9 cellular contexts compared by ENCODE assay signal in the genomic region with DNA sequence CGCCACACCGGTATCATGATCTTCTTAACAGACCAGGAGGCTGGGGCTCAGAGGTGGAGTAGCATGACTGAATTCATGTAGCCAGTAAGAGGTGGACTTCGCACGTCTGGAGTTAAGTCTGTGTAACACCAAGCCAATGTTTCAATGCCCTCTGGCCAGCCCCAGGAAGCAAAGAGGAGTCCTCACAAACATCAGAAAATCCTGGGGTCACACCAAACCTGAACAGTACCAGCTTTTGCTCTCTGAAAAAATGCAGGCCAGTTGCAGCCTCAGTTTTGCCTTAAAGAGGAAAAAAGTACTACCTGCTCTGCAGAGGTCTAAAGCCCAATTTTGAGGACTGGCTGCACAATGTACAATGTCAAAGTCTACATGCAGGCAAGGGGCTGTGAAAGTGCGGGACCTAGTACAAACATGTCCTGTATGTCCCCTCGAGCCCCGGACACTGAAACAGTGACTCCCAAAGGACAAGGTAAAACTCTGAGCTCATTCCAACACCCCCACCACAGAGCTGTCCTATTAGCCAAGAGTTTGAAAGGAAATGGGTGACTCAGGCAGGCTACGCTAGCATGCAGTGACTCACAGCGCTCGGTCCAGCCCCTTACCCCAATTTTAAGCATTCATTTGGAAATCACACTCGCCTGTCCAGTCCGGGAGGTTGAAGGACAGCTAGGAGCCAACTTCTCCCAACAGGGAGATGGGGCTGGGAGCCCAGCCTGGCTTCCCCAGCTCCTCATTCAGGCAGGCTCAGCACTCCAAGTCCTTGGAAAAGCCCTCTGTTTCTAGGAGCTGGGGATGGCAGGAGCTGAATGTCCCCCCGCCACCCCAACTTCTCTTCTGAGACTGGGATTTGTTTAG. TPM values are rescaled to one million over a fixed set of nuclear protein-coding genes. Genes with fewer than 3 reads are reported as not detected.
A peak's percentile ranks its signal among the peaks of the same experiment; 100 is the strongest.
DNase-seq lines count a peak whose midpoint lies in the region; ATAC-seq, FAIRE-seq and TF ChIP-seq lines count a peak whose summit lies in the region.
"Had no signal": no experiment of that assay in that cellular context is flagged by ENCODE, and none has a peak within 500 bp of the region (broad histone marks: within the 10 kb centered on the region; RNA-seq: fewer than 3 reads in every experiment).

No MANE protein-coding gene starts in this region.

- peak overlapping the region; percentile 73 for H3K4me3 Mint-ChIP-seq in astrocyte (ENCODE audit: unreplicated experiment)

- peak overlapping the region; percentile 89 for H3K27ac Mint-ChIP-seq in astrocyte (ENCODE audit: unreplicated experiment)

- no peaks in the 10 kb centered on the region for H3K27me3 Mint-ChIP-seq in astrocyte (ENCODE audit: low read depth, unreplicated experiment)

- no peak for FAIRE-seq in astrocyte (lab: Jason Lieb, UNC)

- no peak overlapping the region for H2AFZ ChIP-seq in astrocyte (ENCODE audit: low read depth, low read length)

- peaks cover 8% of the 10 kb centered on the region for H3K36me3 ChIP-seq in astrocyte (ENCODE audit: insufficient read depth, low read length)
- peaks cover 0 to 6% (median 0%) of the 10 kb centered on the region in 3 donors for H3K36me3 ChIP-seq in tibial artery

- H3K4me2 ChIP-seq in astrocyte (ENCODE audit: low read length): peak overlapping the region; percentile 95

- peaks cover 73% of the 10 kb centered on the region for H3K4me1 ChIP-seq in astrocyte (ENCODE audit: insufficient read depth, low read length)
- peaks cover 0 to 90% (median 77%) of the 10 kb centered on the region in 4 donors for H3K4me1 ChIP-seq in tibial artery

- H3K9me3 Mint-ChIP-seq in astrocyte (ENCODE audit: unreplicated experiment): no peaks in the 10 kb centered on the region

- TF ChIP-seq CTCF in astrocyte (IDR thresholded peaks at IDR 0.05; ENCODE audit: insufficient read depth, low read depth, low read length) (no peak), tibial artery (IDR thresholded peaks at IDR 0.05) (no peak)

- peak overlapping the region; percentile 99 for H3K9ac ChIP-seq in astrocyte (ENCODE audit: low read length)

- DNase-seq in Ammon's horn (ENCODE audit: low spot score): peak; percentile 65
- DNase-seq in HuH-7.5 (ENCODE audit: low spot score): peak; percentile 52
- peak; percentile 90 for DNase-seq in astrocyte (ENCODE audit: low read depth)
- peak; percentile 78 to 91 for DNase-seq in tibial artery
- DNase-seq in DMS 273 (lab: John Stamatoyannopoulos, UW; ENCODE audit: unreplicated experiment): no peak
- no peak for DNase-seq in activated CD8-positive, alpha-beta memory T cell treated with anti-CD3 and anti-CD28 coated beads, Interleukin-2, amount 50 U/mL, for 48 hours

- H3K27ac ChIP-seq in astrocyte (ENCODE audit: low read depth, low read length) (peak overlapping the region; percentile 93), layer of hippocampus (ENCODE audit: low read depth, low read length) (peak overlapping the region; percentile 77), tibial artery (peak overlapping the region; percentile 86 to 98)

- peaks cover 66% of the 10 kb centered on the region for H3K4me1 Mint-ChIP-seq in astrocyte (ENCODE audit: low read depth, unreplicated experiment)

- H3K79me2 ChIP-seq in astrocyte (ENCODE audit: insufficient read depth, low read length): peaks cover 91% of the 10 kb centered on the region

- intact Hi-C loops in tibial artery (cut with DNase I; ENCODE audit: low total_unique reads): loop anchor here (10.0 kb wide), 1 partner anchor 1159 kb away; a partner anchor contains a TSS

- H3K9me3 ChIP-seq in astrocyte (ENCODE audit: insufficient read depth, low read depth, low read length) (no peaks in the 10 kb centered on the region), tibial artery (no peaks in the 10 kb centered on the region)

- no peaks in the 10 kb centered on the region for H3K27me3 ChIP-seq in astrocyte (ENCODE audit: insufficient read depth, low read length)
- H3K27me3 ChIP-seq in layer of hippocampus (ENCODE audit: control insufficient read depth, insufficient read depth, low read length): no peaks in the 10 kb centered on the region
- H3K27me3 ChIP-seq in tibial artery: no peaks in the 10 kb centered on the region

- no peak for ATAC-seq in HG03378 (IDR thresholded peaks at IDR 0.05; ENCODE audit: unreplicated experiment)

- H3K36me3 Mint-ChIP-seq in astrocyte (ENCODE audit: low read depth, unreplicated experiment): peaks cover 4% of the 10 kb centered on the region

- peaks cover 53% of the 10 kb centered on the region for H4K20me1 ChIP-seq in astrocyte (ENCODE audit: insufficient read depth, low read length)

- H3K4me3 ChIP-seq in astrocyte (ENCODE audit: insufficient read depth, low read depth, low read length) (peak overlapping the region; percentile 43), tibial artery (peak overlapping the region; percentile 82 to 84)

RNA-seq across cellular contexts. Expression of a gene that starts 4.1 kb away (rescaled TPM):
- total RNA-seq in astrocyte: 125 and 135 TPM in 2 replicates

RNA-seq across cellular contexts. Expression of a gene that starts 18.9 kb away (rescaled TPM):
- 20.4 and 25.2 TPM in 2 replicates for total RNA-seq in astrocyte

RNA-seq across cellular contexts. Expression of a gene that starts 34.0 kb away (rescaled TPM):
- total RNA-seq in astrocyte: not detected in 2 replicates
- total RNA-seq: lower leg skin had no signal

RNA-seq across cellular contexts. Expression of a gene that starts 36.0 kb away (rescaled TPM):
- 0.19 and 0.20 TPM in 2 replicates for total RNA-seq in astrocyte

RNA-seq across cellular contexts. Expression of a gene that starts 37.5 kb away (rescaled TPM):
- not detected in 2 replicates for total RNA-seq in astrocyte
- total RNA-seq: lower leg skin had no signal

Comparison
In these comparisons a context has a peak if more than half of its experiments do, and no peak if none do; other contexts are left out.
1. DNase-seq: peak in Ammon's horn (single experiment), HuH-7.5 (single experiment), astrocyte (single experiment) and tibial artery (2 of 2); none in DMS 273 (single experiment) and activated CD8-positive, alpha-beta memory T cell treated with anti-CD3 and anti-CD28 coated beads, Interleukin-2, amount 50 U/mL, for 48 hours (single experiment).
2. Peak in every context shown above with its lines, with median percentiles within 50 percentile points of each other: H3K27ac ChIP-seq.